In the genomic region with DNA sequence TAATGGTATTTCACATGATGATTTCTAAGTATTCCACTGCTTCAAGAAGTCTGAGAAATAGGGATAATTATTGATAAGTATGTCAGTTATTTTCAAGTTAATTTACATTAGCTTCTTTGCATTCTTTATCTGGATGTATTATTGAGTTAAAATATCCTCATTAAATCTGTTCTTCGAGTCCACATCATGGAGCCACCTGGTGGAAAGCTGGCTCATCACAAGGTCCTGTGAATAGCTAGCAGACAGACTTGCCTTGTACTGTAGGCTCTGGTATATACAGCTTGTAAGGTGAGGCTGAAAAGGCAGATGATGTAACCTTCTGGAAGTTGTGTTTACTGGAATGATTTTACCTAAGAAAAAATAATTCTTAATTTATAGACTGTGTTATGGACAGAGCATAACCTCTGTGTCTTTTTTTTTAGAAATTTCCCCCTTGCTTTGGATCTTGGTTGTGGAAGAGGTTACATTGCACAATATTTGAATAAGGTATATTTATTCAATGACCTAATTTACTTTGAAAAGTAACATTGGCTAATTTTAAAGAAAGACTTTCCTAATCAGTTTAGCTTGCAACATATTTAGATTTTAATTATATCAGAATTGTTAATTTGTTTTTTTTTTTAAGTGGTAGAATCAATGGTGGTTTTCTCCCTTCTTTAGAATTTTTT, we compare ENCODE assay signal across 1 cellular context.
TF ChIP-seq lines count a peak whose summit lies in the region.

No MANE protein-coding gene starts in this region.

TF ChIP-seq in K562, 482 proteins besides CTCF, POLR2A, EP300 and RAD21 (continued from another document):
- no peak for TF ChIP-seq SP2 (IDR thresholded peaks at IDR 0.05; ENCODE audit: extremely low read depth, low read depth, low read length, poor library complexity, severe bottlenecking)
- peak; percentile 53; the same call in 1 of the 2 replicates for TF ChIP-seq CEBPB (tag; IDR thresholded peaks at IDR 0.05)
- TF ChIP-seq, protein P1, sequence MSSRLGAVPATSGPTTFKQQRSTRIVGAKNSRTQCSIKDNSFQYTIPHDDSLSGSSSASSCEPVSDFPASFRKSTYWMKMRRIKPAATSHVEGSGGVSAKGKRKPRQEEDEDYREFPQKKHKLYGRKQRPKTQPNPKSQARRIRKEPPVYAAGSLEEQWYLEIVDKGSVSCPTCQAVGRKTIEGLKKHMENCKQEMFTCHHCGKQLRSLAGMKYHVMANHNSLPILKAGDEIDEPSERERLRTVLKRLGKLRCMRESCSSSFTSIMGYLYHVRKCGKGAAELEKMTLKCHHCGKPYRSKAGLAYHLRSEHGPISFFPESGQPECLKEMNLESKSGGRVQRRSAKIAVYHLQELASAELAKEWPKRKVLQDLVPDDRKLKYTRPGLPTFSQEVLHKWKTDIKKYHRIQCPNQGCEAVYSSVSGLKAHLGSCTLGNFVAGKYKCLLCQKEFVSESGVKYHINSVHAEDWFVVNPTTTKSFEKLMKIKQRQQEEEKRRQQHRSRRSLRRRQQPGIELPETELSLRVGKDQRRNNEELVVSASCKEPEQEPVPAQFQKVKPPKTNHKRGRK (tag; IDR thresholded peaks at IDR 0.05) = peak; percentile 45; the same call in 1 of the 2 replicates
- TF ChIP-seq, protein P2, sequence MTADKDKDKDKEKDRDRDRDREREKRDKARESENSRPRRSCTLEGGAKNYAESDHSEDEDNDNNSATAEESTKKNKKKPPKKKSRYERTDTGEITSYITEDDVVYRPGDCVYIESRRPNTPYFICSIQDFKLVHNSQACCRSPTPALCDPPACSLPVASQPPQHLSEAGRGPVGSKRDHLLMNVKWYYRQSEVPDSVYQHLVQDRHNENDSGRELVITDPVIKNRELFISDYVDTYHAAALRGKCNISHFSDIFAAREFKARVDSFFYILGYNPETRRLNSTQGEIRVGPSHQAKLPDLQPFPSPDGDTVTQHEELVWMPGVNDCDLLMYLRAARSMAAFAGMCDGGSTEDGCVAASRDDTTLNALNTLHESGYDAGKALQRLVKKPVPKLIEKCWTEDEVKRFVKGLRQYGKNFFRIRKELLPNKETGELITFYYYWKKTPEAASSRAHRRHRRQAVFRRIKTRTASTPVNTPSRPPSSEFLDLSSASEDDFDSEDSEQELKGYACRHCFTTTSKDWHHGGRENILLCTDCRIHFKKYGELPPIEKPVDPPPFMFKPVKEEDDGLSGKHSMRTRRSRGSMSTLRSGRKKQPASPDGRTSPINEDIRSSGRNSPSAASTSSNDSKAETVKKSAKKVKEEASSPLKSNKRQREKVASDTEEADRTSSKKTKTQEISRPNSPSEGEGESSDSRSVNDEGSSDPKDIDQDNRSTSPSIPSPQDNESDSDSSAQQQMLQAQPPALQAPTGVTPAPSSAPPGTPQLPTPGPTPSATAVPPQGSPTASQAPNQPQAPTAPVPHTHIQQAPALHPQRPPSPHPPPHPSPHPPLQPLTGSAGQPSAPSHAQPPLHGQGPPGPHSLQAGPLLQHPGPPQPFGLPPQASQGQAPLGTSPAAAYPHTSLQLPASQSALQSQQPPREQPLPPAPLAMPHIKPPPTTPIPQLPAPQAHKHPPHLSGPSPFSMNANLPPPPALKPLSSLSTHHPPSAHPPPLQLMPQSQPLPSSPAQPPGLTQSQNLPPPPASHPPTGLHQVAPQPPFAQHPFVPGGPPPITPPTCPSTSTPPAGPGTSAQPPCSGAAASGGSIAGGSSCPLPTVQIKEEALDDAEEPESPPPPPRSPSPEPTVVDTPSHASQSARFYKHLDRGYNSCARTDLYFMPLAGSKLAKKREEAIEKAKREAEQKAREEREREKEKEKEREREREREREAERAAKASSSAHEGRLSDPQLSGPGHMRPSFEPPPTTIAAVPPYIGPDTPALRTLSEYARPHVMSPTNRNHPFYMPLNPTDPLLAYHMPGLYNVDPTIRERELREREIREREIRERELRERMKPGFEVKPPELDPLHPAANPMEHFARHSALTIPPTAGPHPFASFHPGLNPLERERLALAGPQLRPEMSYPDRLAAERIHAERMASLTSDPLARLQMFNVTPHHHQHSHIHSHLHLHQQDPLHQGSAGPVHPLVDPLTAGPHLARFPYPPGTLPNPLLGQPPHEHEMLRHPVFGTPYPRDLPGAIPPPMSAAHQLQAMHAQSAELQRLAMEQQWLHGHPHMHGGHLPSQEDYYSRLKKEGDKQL (CRISPR knock-in tag; IDR thresholded peaks at IDR 0.05; ENCODE audit: borderline replicate concordance) = no peak
- no peak for TF ChIP-seq ZNF785 (CRISPR knock-in tag; IDR thresholded peaks at IDR 0.05)
